ENCODE assay signal across 18 cellular contexts in the genomic region with DNA sequence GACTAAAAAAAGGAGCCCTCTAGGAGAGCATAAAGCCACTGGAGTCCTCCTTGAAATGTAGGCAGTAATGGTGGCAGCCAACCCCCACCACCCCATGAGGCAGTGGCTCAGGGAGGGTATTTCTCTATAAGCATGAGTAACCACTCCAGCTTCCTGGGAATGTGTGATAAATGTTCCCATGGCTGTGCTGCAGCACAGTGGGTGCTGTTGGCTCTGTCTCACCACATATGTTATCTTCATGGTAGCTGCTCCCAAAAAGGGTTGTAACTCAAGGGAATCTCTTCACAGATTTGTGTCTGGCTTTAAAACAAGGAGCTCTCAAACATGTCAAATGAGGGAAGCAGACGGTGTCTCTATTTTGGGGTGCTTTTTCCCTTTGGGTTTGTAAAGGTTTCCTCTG. TPM values are rescaled to one million over a fixed set of nuclear protein-coding genes. Genes with fewer than 3 reads are reported as not detected.
DNase-seq lines count a peak whose midpoint lies in the region; ATAC-seq and TF ChIP-seq lines count a peak whose summit lies in the region.
"Had no signal": no experiment of that assay in that cellular context is flagged by ENCODE, and none has a peak within 500 bp of the region (broad histone marks: within the 10 kb centered on the region; RNA-seq: fewer than 3 reads in every experiment).

No MANE protein-coding gene starts in this region.

- no peaks in the 10 kb centered on the region for H3K9me3 Mint-ChIP-seq in endodermal cell
- H3K9me3 Mint-ChIP-seq: activated CD4-positive, alpha-beta T cell treated with anti-CD3 and anti-CD28 coated beads, Interleukin-2, amount 10 ng/mL, durations not matched to agents 7 days and 5 days; activated naive CD4-positive, alpha-beta T cell treated with anti-CD3 and anti-CD28 coated beads, Interleukin-2, amount 50 U/mL, for 72 hours; central memory CD8-positive, alpha-beta T cell; naive thymus-derived CD4-positive, alpha-beta T cell had no signal

- H3K27me3 ChIP-seq in HUES48 (ENCODE audit: control insufficient read depth, insufficient read depth, low read length) (no peaks in the 10 kb centered on the region), endodermal cell (ENCODE audit: control insufficient read depth, insufficient read depth, low read length, poor library complexity, severe bottlenecking) (no peaks in the 10 kb centered on the region), H7 (ENCODE audit: control insufficient read depth, insufficient read depth, low read length) (no peaks in the 10 kb centered on the region)
- H3K27me3 ChIP-seq: testis had no signal

- no peaks in the 10 kb centered on the region for H3K36me3 ChIP-seq in HUES48 (ENCODE audit: control insufficient read depth, insufficient read depth, low read length)
- no peaks in the 10 kb centered on the region for H3K36me3 ChIP-seq in endodermal cell (ENCODE audit: control insufficient read depth, insufficient read depth, low read length)
- no peaks in the 10 kb centered on the region for H3K36me3 ChIP-seq in H7 (replicated peaks; ENCODE audit: control insufficient read depth, insufficient read depth, low read length)

- TF ChIP-seq CTCF in AG10803 (conservative IDR thresholded peaks at IDR 0.05; ENCODE audit: low read length) = no peak
- TF ChIP-seq CTCF in endodermal cell (conservative IDR thresholded peaks at IDR 0.05) = no peak

- H3K4me1 Mint-ChIP-seq in endodermal cell = peaks cover 20% of the 10 kb centered on the region
- H3K4me1 Mint-ChIP-seq: activated CD4-positive, alpha-beta T cell treated with anti-CD3 and anti-CD28 coated beads, Interleukin-2, amount 10 ng/mL, durations not matched to agents 7 days and 5 days; central memory CD8-positive, alpha-beta T cell had no signal

- peak overlapping the region; percentile 24 for H3K27ac ChIP-seq in HUES48 (ENCODE audit: low read depth, low read length)
- H3K27ac ChIP-seq in endodermal cell (ENCODE audit: low read depth, low read length) = no peak overlapping the region
- H3K27ac ChIP-seq: testis had no signal

- H3K9ac ChIP-seq in HUES48 (ENCODE audit: low read depth, low read length) = no peak overlapping the region
- no peak overlapping the region for H3K9ac ChIP-seq in endodermal cell (ENCODE audit: extremely low read depth, low read length, poor library complexity, severe bottlenecking)

- ATAC-seq in HG03432 (IDR thresholded peaks at IDR 0.05; ENCODE audit: unreplicated experiment) (no peak), GM21528 (IDR thresholded peaks at IDR 0.05; ENCODE audit: low FRiP score, unreplicated experiment) (no peak)
- ATAC-seq: activated naive CD4-positive, alpha-beta T cell treated with anti-CD3 and anti-CD28 coated beads, Interleukin-2, amount 50 U/mL, for 72 hours; HepG2; left cardiac atrium; naive thymus-derived CD4-positive, alpha-beta T cell had no signal

- H3K9me3 ChIP-seq in HUES48 (ENCODE audit: control insufficient read depth, insufficient read depth, low read length) (no peaks in the 10 kb centered on the region), endodermal cell (ENCODE audit: control insufficient read depth, low read length) (no peaks in the 10 kb centered on the region)
- H3K9me3 ChIP-seq: testis had no signal

- no peak overlapping the region for H3K4me3 Mint-ChIP-seq in endodermal cell
- H3K4me3 Mint-ChIP-seq: activated CD4-positive, alpha-beta T cell treated with anti-CD3 and anti-CD28 coated beads, Interleukin-2, amount 10 ng/mL, durations not matched to agents 7 days and 5 days; central memory CD8-positive, alpha-beta T cell; naive thymus-derived CD4-positive, alpha-beta T cell had no signal

- no peaks in the 10 kb centered on the region for H3K36me3 Mint-ChIP-seq in endodermal cell (ENCODE audit: low read depth)
- H3K36me3 Mint-ChIP-seq: activated naive CD4-positive, alpha-beta T cell treated with anti-CD3 and anti-CD28 coated beads, Interleukin-2, amount 50 U/mL, for 72 hours; naive thymus-derived CD4-positive, alpha-beta T cell had no signal

- WGBS in endodermal cell (ENCODE audit: insufficient coverage in 1 of 2, insufficient read length in 1 of 2), 2 experiments = 97 to 100% methylated on average over 1 of the region's 1 CpG

- H3K27ac Mint-ChIP-seq in endodermal cell = no peak overlapping the region
- H3K27ac Mint-ChIP-seq: activated CD4-positive, alpha-beta T cell treated with anti-CD3 and anti-CD28 coated beads, Interleukin-2, amount 10 ng/mL, durations not matched to agents 7 days and 5 days; activated naive CD4-positive, alpha-beta T cell treated with anti-CD3 and anti-CD28 coated beads, Interleukin-2, amount 50 U/mL, for 72 hours; naive thymus-derived CD4-positive, alpha-beta T cell had no signal

- H3K4me1 ChIP-seq in HUES48 (ENCODE audit: control insufficient read depth, insufficient read depth, low read length) = peaks cover 18% of the 10 kb centered on the region
- peaks cover 10% of the 10 kb centered on the region for H3K4me1 ChIP-seq in endodermal cell (ENCODE audit: control insufficient read depth, insufficient read depth, low read length)
- H3K4me1 ChIP-seq: testis had no signal

- H3K27me3 Mint-ChIP-seq in endodermal cell (ENCODE audit: insufficient read depth) = no peaks in the 10 kb centered on the region
- H3K27me3 Mint-ChIP-seq: central memory CD8-positive, alpha-beta T cell had no signal

- DNase-seq in AG10803 (ENCODE audit: low read depth) (peak; percentile 95), endodermal cell (peak; percentile 77), middle frontal gyrus (ENCODE audit: extremely low spot score, low spot score) (peak; percentile 14), H7 (no peak), T1000 (lab: John Stamatoyannopoulos, UW) (no peak)
- DNase-seq: activated CD4-positive, alpha-beta T cell treated with anti-CD3 and anti-CD28 coated beads, Interleukin-2, amount 10 ng/mL, durations not matched to agents 7 days and 5 days; activated T-cell treated with anti-CD3 and anti-CD28 coated beads, Interleukin-2, amount 50 U/mL, for 1 hour; left cardiac atrium; naive thymus-derived CD4-positive, alpha-beta T cell; NCI-H2171 treated with DMSO at 0.1 percent for 48 hours; T-helper 9 cell; testis had no signal

- no peak overlapping the region for H3K4me3 ChIP-seq in AG10803 (ENCODE audit: low read length)
- no peak overlapping the region for H3K4me3 ChIP-seq in HUES48 (ENCODE audit: low read depth, low read length)
- H3K4me3 ChIP-seq in endodermal cell (ENCODE audit: low read length) = no peak overlapping the region
- H3K4me3 ChIP-seq in H7 (ENCODE audit: insufficient read depth, low read depth, low read length) = no peak overlapping the region
- H3K4me3 ChIP-seq: testis had no signal

RNA-seq across cellular contexts. Expression of a gene that starts 7.5 kb away (rescaled TPM):
- 1 to 10 TPM; 2.8 to 6.3 TPM for total RNA-seq in endodermal cell
- polyA plus RNA-seq in endodermal cell (2013, experiment 1 of 2) = 12.0 TPM
- 12.8 TPM for polyA plus RNA-seq in endodermal cell (2013, experiment 2 of 2)
- 3.3 and 5.1 TPM in 2 replicates for total RNA-seq in H7 (2014; rRNA removed; shearing (Covaris generic))
- polyA plus RNA-seq: HepG2 had no signal

Comparison
In these comparisons a context has a peak if more than half of its experiments do, and no peak if none do; other contexts are left out.
1. DNase-seq: peak in AG10803 (single experiment), endodermal cell (single experiment) and middle frontal gyrus (single experiment); none in H7 (single experiment) and T1000 (single experiment).